ENCODE assay signal across 26 cellular contexts in genomic region chr5:80438739-80439138, GRCh38. TPM values are rescaled to one million over a fixed set of nuclear protein-coding genes. Genes with fewer than 3 reads are reported as not detected.
DNase-seq lines count a peak whose midpoint lies in the region; ATAC-seq, FAIRE-seq and TF ChIP-seq lines count a peak whose summit lies in the region.
"Had no signal": no experiment of that assay in that cellular context is flagged by ENCODE, and none has a peak within 500 bp of the region (broad histone marks: within the 10 kb centered on the region; RNA-seq: fewer than 3 reads in every experiment).

No MANE protein-coding gene starts in this region.

- H3K4me3 ChIP-seq in right lobe of liver (no peak overlapping the region), HepG2 (replicated peaks in 1 of 3; ENCODE audit: insufficient read depth in 1 of 3, low read depth in 2 of 3, low read length in 3 of 3) (no peak overlapping the region), LNCaP clone FGC (ENCODE audit: low read depth, low read length) (no peak overlapping the region), left lung (no peak overlapping the region)
- H3K4me3 ChIP-seq: A549, BLaER1, GM12878 had no signal

- H3K79me2 ChIP-seq in HepG2 (ENCODE audit: insufficient read depth, low read length): no peaks in the 10 kb centered on the region

- H3K27ac ChIP-seq in right lobe of liver (no peak overlapping the region), HepG2 (ENCODE audit: extremely low read length, insufficient read depth, low read length) (no peak overlapping the region), left lung (no peak overlapping the region)
- H3K27ac ChIP-seq: 22Rv1, A549, BLaER1 had no signal

- 34% methylated on average over 4 of the region's 4 CpGs for WGBS in right lobe of liver (ENCODE audit: insufficient coverage, low coverage, low lambda C conversion rate, missing lambda C conversion rate)
- 92% methylated on average over 4 of the region's 4 CpGs for WGBS in HepG2 (ENCODE audit: low lambda C conversion rate)

- H3K9me3 ChIP-seq in right lobe of liver (no peaks in the 10 kb centered on the region), HepG2 (ENCODE audit: low read length) (no peaks in the 10 kb centered on the region), left lung (no peaks in the 10 kb centered on the region)
- H3K9me3 ChIP-seq: A549, BE2C had no signal

- TF ChIP-seq CTCF in right lobe of liver (IDR thresholded peaks at IDR 0.05) (no peak), HepG2 (CRISPR knock-in tag; IDR thresholded peaks at IDR 0.05) (no peak), LNCaP clone FGC (IDR thresholded peaks at IDR 0.05; ENCODE audit: control insufficient read depth, extremely low read depth, insufficient read depth) (no peak), left lung (IDR thresholded peaks at IDR 0.05) (no peak)

- no peak for TF ChIP-seq EP300 in HepG2 (IDR thresholded peaks at IDR 0.05; ENCODE audit: low read depth in 2 of 2, low read length in 2 of 2)
- no peak for TF ChIP-seq EP300 in HepG2 (CRISPR knock-in tag; IDR thresholded peaks at IDR 0.05; ENCODE audit: borderline replicate concordance)

- H3K4me2 ChIP-seq in HepG2 (ENCODE audit: low read depth, low read length): no peak overlapping the region
- H3K4me2 ChIP-seq: A549, BLaER1 had no signal

- FAIRE-seq in HepG2 (lab: Jason Lieb, UNC): no peak
- FAIRE-seq: A549, GM12878, GM18507 had no signal

- intact Hi-C loops in right lobe of liver (cut with DNase I) (no loop called here), HepG2 (cut with micrococcal nuclease; ENCODE audit: unreplicated experiment) (no loop called here), left lung (cut with DNase I) (no loop called here)

- TF ChIP-seq POLR2A in right lobe of liver (IDR thresholded peaks at IDR 0.05) (no peak), HepG2 (IDR thresholded peaks at IDR 0.05; ENCODE audit: insufficient read depth in 1 of 2, low read depth in 2 of 2, low read length in 2 of 2) (no peak)

- ATAC-seq in right lobe of liver: peak in 3 of 4 donors; percentile 45 to 57 (median 57)
- no peak for ATAC-seq in HepG2
- peak; percentile 33 for ATAC-seq in left lung
- no peak for ATAC-seq in HG03460 (IDR thresholded peaks at IDR 0.05; ENCODE audit: unreplicated experiment)
- ATAC-seq: A549, GM12878 had no signal

- DNase-seq in right lobe of liver (no peak), HepG2 (ENCODE audit: low spot score) (no peak), LNCaP clone FGC (ENCODE audit: low read depth) (peak; percentile 31), left lung (no peak), putamen (ENCODE audit: low spot score) (peak; percentile 7), AML-193 (lab: John Stamatoyannopoulos, UW) (no peak), NCI-H526 (lab: John Stamatoyannopoulos, UW) (no peak)
- DNase-seq: BE2C; C1 segment of cervical spinal cord; CD4-positive, alpha-beta memory T cell; CD4-positive, CD25-positive, alpha-beta regulatory T cell; CD8-positive, alpha-beta memory T cell; COR-L47; DMS 273 treated with DMSO at 0.1 percent for 48 hours; DMS153; DMS53; DMS79; DND-41; EL; GDM1 had no signal

- no peak overlapping the region for H3K9ac ChIP-seq in HepG2 (ENCODE audit: insufficient read depth, low read depth, low read length)
- H3K9ac ChIP-seq: BLaER1 had no signal

- no peak for TF ChIP-seq RAD21 in HepG2 (CRISPR knock-in tag; IDR thresholded peaks at IDR 0.05)

- in situ Hi-C loops in HepG2 (cut with HindIII; ENCODE audit: extremely low pct_ligation_motif_present, low pct_unique_long_range_greater_than_20kb): no loop called here

- POLR2A ChIA-PET in HepG2 (lab: Yijun Ruan, JAX): no interaction called here

- CTCF ChIA-PET in HepG2 (lab: Yijun Ruan, JAX; ENCODE audit: low intra/inter-chr PET ratio, low total read pairs): no interaction called here

- no peak overlapping the region for H2AFZ ChIP-seq in HepG2 (ENCODE audit: low read length)

- H4K20me1 ChIP-seq in HepG2 (ENCODE audit: insufficient read depth, low read length): no peaks in the 10 kb centered on the region
- H4K20me1 ChIP-seq: BLaER1 had no signal

- H3K36me3 ChIP-seq in right lobe of liver (peaks cover 0 to 12% (median 6%) of the 10 kb centered on the region in 4 donors), HepG2 (replicated peaks in 1 of 2; ENCODE audit: control insufficient read depth in 1 of 2, insufficient read depth in 2 of 2, low read length in 2 of 2) (peaks cover 2 to 42% of the 10 kb centered on the region in 2 experiments; a peak in 4 of 5 replicates), left lung (peaks cover 0 to 55% of the 10 kb centered on the region in 2 donors)

- BruUV-seq in HepG2 (replicated peaks; lab: Mats Ljungman, UMichigan): no TSS peak

- H3K4me1 ChIP-seq in right lobe of liver: peaks cover 0 to 9% (median 0%) of the 10 kb centered on the region in 4 donors
- H3K4me1 ChIP-seq in HepG2 (ENCODE audit: insufficient read depth, low read length): no peaks in the 10 kb centered on the region
- peaks cover 0 to 17% of the 10 kb centered on the region in 2 donors for H3K4me1 ChIP-seq in left lung
- H3K4me1 ChIP-seq: A549, BE2C, BLaER1 had no signal

- H3K27me3 ChIP-seq in right lobe of liver (no peaks in the 10 kb centered on the region), HepG2 (ENCODE audit: control insufficient read depth in 1 of 2, insufficient read depth in 2 of 2, low read length in 2 of 2) (no peaks in the 10 kb centered on the region), left lung (no peaks in the 10 kb centered on the region)
- H3K27me3 ChIP-seq: BE2C, BLaER1 had no signal

TF ChIP-seq in HepG2, 621 proteins besides CTCF, POLR2A, EP300 and RAD21 (continues in another document):
- no peak for TF ChIP-seq HNRNPK (IDR thresholded peaks at IDR 0.05; ENCODE audit: low read depth, low read length, poor library complexity, severe bottlenecking)

RNA-seq across cellular contexts. Expression of gene ZFYVE16, which starts 30.9 kb away (rescaled TPM):
- 10 to 100 TPM in 5 of 6 experiments, 1 to 10 TPM in 1; 9.3 to 23.1 (median 14.0) TPM for total RNA-seq in right lobe of liver
- 33.3 and 55.7 TPM in 2 replicates for total RNA-seq in HepG2 (2016; rRNA removed; fragmentation: Illumina TruSeq; extraction: Trizol)
- 6.1 and 7.2 TPM in 2 replicates for total RNA-seq in HepG2 (2016; cell fraction: cytosol; rRNA removed; fragmentation: Illumina TruSeq; extraction: Trizol; ENCODE audit: low read depth)
- total RNA-seq in HepG2 (2016; cell fraction: insoluble cytoplasmic fraction; rRNA removed; fragmentation: Illumina TruSeq; extraction: Trizol): 32.3 and 54.6 TPM in 2 replicates
- total RNA-seq in HepG2 (2016; cell fraction: membrane; rRNA removed; fragmentation: Illumina TruSeq; extraction: Trizol): 9.6 and 12.3 TPM in 2 replicates
- 46.8 and 54.5 TPM in 2 replicates for total RNA-seq in HepG2 (2016; cell fraction: nucleus; rRNA removed; fragmentation: Illumina TruSeq; extraction: Trizol)
- polyA plus RNA-seq in HepG2 (2011; rRNA removed): 9.3 and 9.5 TPM in 2 replicates
- 2.4 and 4.2 TPM in 2 replicates for polyA plus RNA-seq in HepG2 (2011; cell fraction: cytosol; rRNA removed)
- 9.4 and 14.1 TPM in 2 replicates for polyA plus RNA-seq in HepG2 (2011; cell fraction: nucleus; rRNA removed)
- polyA plus RNA-seq in HepG2 (2012): 15.0 and 16.4 TPM in 2 replicates
- polyA plus RNA-seq in HepG2 (2016; cell fraction: cytosol; fragmentation: Illumina TruSeq; extraction: Trizol; ENCODE audit: low read depth): 0.74 and 1.1 TPM in 2 replicates
- 23.4 and 30.4 TPM in 2 replicates for polyA plus RNA-seq in HepG2 (2016; cell fraction: insoluble cytoplasmic fraction; fragmentation: Illumina TruSeq; extraction: Trizol; ENCODE audit: low read depth)
- polyA plus RNA-seq in HepG2 (2016; cell fraction: membrane; fragmentation: Illumina TruSeq; extraction: Trizol; ENCODE audit: low read depth): 3.4 and 3.7 TPM in 2 replicates
- polyA plus RNA-seq in HepG2 (2016; cell fraction: nucleus; fragmentation: Illumina TruSeq; extraction: Trizol; ENCODE audit: insufficient read depth, low read depth): 30.3 and 31.0 TPM in 2 replicates
- polyA minus RNA-seq in HepG2 (2011; rRNA and poly(A)+ RNA removed; ENCODE audit: low replicate concordance): 7.3 and 8.7 TPM in 2 replicates
- polyA minus RNA-seq in HepG2 (2011; cell fraction: cytosol; rRNA and poly(A)+ RNA removed): 10.8 and 17.6 TPM in 2 replicates
- 79.9 and 90.5 TPM in 2 replicates for polyA minus RNA-seq in HepG2 (2011; cell fraction: nucleus; rRNA and poly(A)+ RNA removed)
- 10 to 100 TPM; 56.3 to 58.5 TPM for total RNA-seq in left lung

RNA-seq across cellular contexts. Expression of gene FAM151B, which starts 49.2 kb away (rescaled TPM):
- 1 to 10 TPM in 4 of 6 experiments, under 1 TPM in 2; 0.81 to 1.6 (median 1.3) TPM for total RNA-seq in right lobe of liver
- 1.0 and 2.3 TPM in 2 replicates for total RNA-seq in HepG2 (2016; rRNA removed; fragmentation: Illumina TruSeq; extraction: Trizol)
- 1.5 and 2.6 TPM in 2 replicates for total RNA-seq in HepG2 (2016; cell fraction: cytosol; rRNA removed; fragmentation: Illumina TruSeq; extraction: Trizol; ENCODE audit: low read depth)
- total RNA-seq in HepG2 (2016; cell fraction: insoluble cytoplasmic fraction; rRNA removed; fragmentation: Illumina TruSeq; extraction: Trizol): 1.9 and 2.3 TPM in 2 replicates
- 2.0 and 2.3 TPM in 2 replicates for total RNA-seq in HepG2 (2016; cell fraction: membrane; rRNA removed; fragmentation: Illumina TruSeq; extraction: Trizol)
- total RNA-seq in HepG2 (2016; cell fraction: nucleus; rRNA removed; fragmentation: Illumina TruSeq; extraction: Trizol): 1.9 and 2.1 TPM in 2 replicates
- 0.54 and 0.61 TPM in 2 replicates for polyA plus RNA-seq in HepG2 (2011; rRNA removed)
- polyA plus RNA-seq in HepG2 (2011; cell fraction: cytosol; rRNA removed): 0.24 and 0.33 TPM in 2 replicates
- polyA plus RNA-seq in HepG2 (2011; cell fraction: nucleus; rRNA removed): 0.47 and 0.55 TPM in 2 replicates
- 0.33 and 0.43 TPM in 2 replicates for polyA plus RNA-seq in HepG2 (2012)
- polyA plus RNA-seq in HepG2 (2016; cell fraction: cytosol; fragmentation: Illumina TruSeq; extraction: Trizol; ENCODE audit: low read depth): 1.1 and 1.2 TPM in 2 replicates
- 1.7 and 2.0 TPM in 2 replicates for polyA plus RNA-seq in HepG2 (2016; cell fraction: insoluble cytoplasmic fraction; fragmentation: Illumina TruSeq; extraction: Trizol; ENCODE audit: low read depth)
- polyA plus RNA-seq in HepG2 (2016; cell fraction: membrane; fragmentation: Illumina TruSeq; extraction: Trizol; ENCODE audit: low read depth): 1.4 and 1.6 TPM in 2 replicates
- 2.2 and 2.4 TPM in 2 replicates for polyA plus RNA-seq in HepG2 (2016; cell fraction: nucleus; fragmentation: Illumina TruSeq; extraction: Trizol; ENCODE audit: insufficient read depth, low read depth)
- polyA minus RNA-seq in HepG2 (2011; rRNA and poly(A)+ RNA removed; ENCODE audit: low replicate concordance): 1.0 and 1.9 TPM in 2 replicates
- 0.44 and 0.59 TPM in 2 replicates for polyA minus RNA-seq in HepG2 (2011; cell fraction: cytosol; rRNA and poly(A)+ RNA removed)
- polyA minus RNA-seq in HepG2 (2011; cell fraction: nucleus; rRNA and poly(A)+ RNA removed): 1.8 and 1.9 TPM in 2 replicates
- 1 to 10 TPM; 4.6 to 4.7 TPM for total RNA-seq in left lung
- polyA plus RNA-seq: CD4-positive, CD25-positive, alpha-beta regulatory T cell; CD8-positive, alpha-beta memory T cell had no signal

Comparison
In these comparisons a context has a peak if more than half of its experiments do, and no peak if none do; other contexts are left out.
1. ATAC-seq: peak in right lobe of liver (3 of 4) and left lung (single experiment); none in HepG2 (single experiment) and HG03460 (single experiment).
2. DNase-seq: peak in LNCaP clone FGC (single experiment) and putamen (single experiment); none in right lobe of liver (0 of 3), HepG2 (single experiment), left lung (0 of 2), AML-193 (0 of 2) and NCI-H526 (0 of 2).